Comparison of ENCODE assay signal across 21 cellular contexts in the genomic region with DNA sequence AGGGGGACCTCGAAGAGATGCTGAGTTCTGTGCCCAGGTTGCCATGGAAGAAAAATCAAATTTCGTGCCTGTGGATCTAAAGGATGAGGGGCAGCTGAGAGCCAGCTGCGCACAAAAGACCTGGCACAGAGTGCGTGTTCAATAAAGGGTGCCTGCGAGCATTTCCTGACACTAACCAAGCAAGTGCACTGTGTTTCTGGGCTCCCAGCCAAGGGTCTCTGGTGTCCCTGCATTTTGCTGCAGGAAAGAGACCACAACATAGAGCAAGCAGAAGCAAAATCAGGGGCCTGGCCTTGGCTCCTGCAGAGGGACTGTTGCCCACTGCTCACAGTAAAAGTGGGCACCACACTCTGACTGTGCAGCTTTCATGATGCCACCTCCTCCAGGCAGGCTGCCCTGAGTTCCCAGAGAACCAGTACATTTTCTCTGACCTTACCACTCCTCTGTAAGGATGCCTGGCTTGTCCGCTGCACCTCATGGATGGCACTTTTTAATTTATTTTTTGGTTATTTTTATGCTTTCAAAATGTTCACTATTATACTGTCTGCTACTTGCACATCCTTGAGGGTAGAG.
DNase-seq lines count a peak whose midpoint lies in the region; ATAC-seq and TF ChIP-seq lines count a peak whose summit lies in the region.
"Had no signal": no experiment of that assay in that cellular context is flagged by ENCODE, and none has a peak within 500 bp of the region (broad histone marks: within the 10 kb centered on the region; RNA-seq: fewer than 3 reads in every experiment).

No MANE protein-coding gene starts in this region.

- TF ChIP-seq EP300 in SK-N-SH (IDR thresholded peaks at IDR 0.05; ENCODE audit: borderline replicate concordance in 1 of 2, low read depth in 1 of 2, low read length in 1 of 2) = peak in 1 of 2 experiments; percentile 47; a peak in 1 of 4 replicates

- TF ChIP-seq CTCF in SK-N-SH (IDR thresholded peaks at IDR 0.05) = no peak

- H3K9me2 ChIP-seq in SK-N-SH = no peaks in the 10 kb centered on the region

- no peaks in the 10 kb centered on the region for H3K36me3 Mint-ChIP-seq in stimulated activated effector memory CD8-positive, alpha-beta T cell treated with anti-CD3 and anti-CD28 coated beads, Interleukin-12 subunit alpha, Interleukin-12 subunit beta, amount 100 ng/mL, for 72 hours
- H3K36me3 Mint-ChIP-seq: CD8-positive, alpha-beta memory T cell had no signal

- 14% methylated on average over 6 of the region's 6 CpGs for WGBS in SK-N-SH (ENCODE audit: low lambda C conversion rate)

- H4K20me1 ChIP-seq in SK-N-SH (ENCODE audit: insufficient read depth) = no peaks in the 10 kb centered on the region

- POLR2A ChIA-PET in SK-N-SH (lab: Yijun Ruan, JAX) = no interaction called here

- peaks cover 0 to 8% of the 10 kb centered on the region in 2 experiments; a peak in 1 of 4 replicates for H3K4me1 ChIP-seq in SK-N-SH (ENCODE audit: control insufficient read depth in 1 of 2, insufficient read depth in 2 of 2, low read depth in 1 of 2, low read length in 1 of 2)
- H3K4me1 ChIP-seq: SJCRH30 had no signal

- ATAC-seq in SK-N-SH treated with all-trans-retinoic acid at 6 μM for 48 hours = no peak
- ATAC-seq in stimulated activated effector memory CD8-positive, alpha-beta T cell treated with anti-CD3 and anti-CD28 coated beads, Interleukin-12 subunit alpha, Interleukin-12 subunit beta, amount 100 ng/mL, for 72 hours = peak; percentile 11
- no peak for ATAC-seq in GM21576 (IDR thresholded peaks at IDR 0.05; ENCODE audit: unreplicated experiment)
- ATAC-seq: GM23338, PC-3 had no signal

- no peak overlapping the region for H2AFZ ChIP-seq in SK-N-SH (ENCODE audit: low read depth)
- H2AFZ ChIP-seq: GM23338 had no signal

- H3F3A ChIP-seq in SK-N-SH (replicated peaks; ENCODE audit: insufficient read depth) = no peaks in the 10 kb centered on the region

- H3K9me3 Mint-ChIP-seq in stimulated activated effector memory CD8-positive, alpha-beta T cell treated with anti-CD3 and anti-CD28 coated beads, Interleukin-12 subunit alpha, Interleukin-12 subunit beta, amount 100 ng/mL, for 72 hours = no peaks in the 10 kb centered on the region
- H3K9me3 Mint-ChIP-seq: CD8-positive, alpha-beta memory T cell; GM23338; T-helper 2 cell treated with Interferon-gamma antibody and Interleukin-4, amounts not matched to agents 5 μg/mL and 100 μg/mL, for 36 hours had no signal

- H3K27ac ChIP-seq in SK-N-SH (ENCODE audit: low read depth in 2 of 2, low read length in 1 of 2) = peak overlapping the region in 1 of 2 experiments; percentile 45; a peak in 2 of 4 replicates
- H3K27ac ChIP-seq: KMS-11, RWPE1, SJCRH30 had no signal

- H3K4me3 Mint-ChIP-seq in stimulated activated effector memory CD8-positive, alpha-beta T cell treated with anti-CD3 and anti-CD28 coated beads, Interleukin-12 subunit alpha, Interleukin-12 subunit beta, amount 100 ng/mL, for 72 hours = no peak overlapping the region
- H3K4me3 Mint-ChIP-seq: CD8-positive, alpha-beta memory T cell; GM23338; T-helper 2 cell treated with Interferon-gamma antibody and Interleukin-4, amounts not matched to agents 5 μg/mL and 100 μg/mL, for 36 hours had no signal

- H3K4me1 Mint-ChIP-seq in stimulated activated effector memory CD8-positive, alpha-beta T cell treated with anti-CD3 and anti-CD28 coated beads, Interleukin-12 subunit alpha, Interleukin-12 subunit beta, amount 100 ng/mL, for 72 hours = no peaks in the 10 kb centered on the region
- H3K4me1 Mint-ChIP-seq: CD8-positive, alpha-beta memory T cell had no signal

- DNase-seq in SK-N-SH (peak; percentile 80), NCI-H2029 treated with DMSO at 0.1 percent for 48 hours (lab: John Stamatoyannopoulos, UW) (peak; percentile 26), RPMI8226 (peak; percentile 14), NCI-H1694 treated with DMSO at 0.1 percent for 48 hours (lab: John Stamatoyannopoulos, UW) (no peak)
- no peak for DNase-seq in stimulated activated effector memory CD8-positive, alpha-beta T cell treated with anti-CD3 and anti-CD28 coated beads, Interleukin-12 subunit alpha, Interleukin-12 subunit beta, amount 100 ng/mL, for 72 hours (ENCODE audit: low spot score in 2 of 2)
- DNase-seq in activated naive CD4-positive, alpha-beta T cell treated with Interleukin-2 at 50 U/mL for 16 hours = no peak
- DNase-seq: C1 segment of cervical spinal cord; CD8-positive, alpha-beta memory T cell; GF-D8; HCEC 1CT; NCI-H146; NCI-H2107; NCI-H82; PC-3 had no signal

- H3K79me2 ChIP-seq in SK-N-SH (ENCODE audit: insufficient read depth) = no peaks in the 10 kb centered on the region

- no peaks in the 10 kb centered on the region for H3K27me3 ChIP-seq in SK-N-SH (ENCODE audit: insufficient read depth)

- no peak overlapping the region for H3K27ac Mint-ChIP-seq in stimulated activated effector memory CD8-positive, alpha-beta T cell treated with anti-CD3 and anti-CD28 coated beads, Interleukin-12 subunit alpha, Interleukin-12 subunit beta, amount 100 ng/mL, for 72 hours
- H3K27ac Mint-ChIP-seq: GM23338; T-helper 2 cell treated with Interferon-gamma antibody and Interleukin-4, amounts not matched to agents 5 μg/mL and 100 μg/mL, for 36 hours had no signal

- no peak overlapping the region for H3K9ac ChIP-seq in SK-N-SH
- H3K9ac ChIP-seq: KMS-11 had no signal

- TF ChIP-seq RAD21 in SK-N-SH (IDR thresholded peaks at IDR 0.05; ENCODE audit: low read length) = no peak

- H3K36me3 ChIP-seq in SK-N-SH (replicated peaks in 1 of 2; ENCODE audit: control insufficient read depth in 1 of 2, insufficient read depth in 2 of 2, low read length in 1 of 2) = no peaks in the 10 kb centered on the region
- H3K36me3 ChIP-seq: SJCRH30 had no signal

- no peaks in the 10 kb centered on the region for H3K9me3 ChIP-seq in SK-N-SH
- H3K9me3 ChIP-seq: SJCRH30 had no signal

- H3K4me3 ChIP-seq in SK-N-SH (ENCODE audit: low read depth in 2 of 2, low read length in 1 of 2) = no peak overlapping the region
- H3K4me3 ChIP-seq: GM23338, SJCRH30 had no signal

- CTCF ChIA-PET in SK-N-SH (lab: Yijun Ruan, JAX) = interaction anchor here (1.0 to 4.3 kb wide), 5 partner anchors 9 to 133 kb away, joined by 3 to 21 read pairs (median 3); no protein-coding TSS in a partner anchor

- no peak overlapping the region for H3K4me2 ChIP-seq in SK-N-SH
- H3K4me2 ChIP-seq: GM23338, KMS-11 had no signal

TF ChIP-seq in SK-N-SH, 30 proteins besides CTCF, POLR2A, EP300 and RAD21:
- TF ChIP-seq RCOR1 (IDR thresholded peaks at IDR 0.05; ENCODE audit: low read length) = peak; percentile 73; the same call in 1 of the 2 replicates
- peak; percentile 76 for TF ChIP-seq FOXJ3 (CRISPR knock-in tag; IDR thresholded peaks at IDR 0.05)
- TF ChIP-seq MXI1 (IDR thresholded peaks at IDR 0.05; ENCODE audit: low read depth, low read length) = no peak
- TF ChIP-seq, protein P1, sequence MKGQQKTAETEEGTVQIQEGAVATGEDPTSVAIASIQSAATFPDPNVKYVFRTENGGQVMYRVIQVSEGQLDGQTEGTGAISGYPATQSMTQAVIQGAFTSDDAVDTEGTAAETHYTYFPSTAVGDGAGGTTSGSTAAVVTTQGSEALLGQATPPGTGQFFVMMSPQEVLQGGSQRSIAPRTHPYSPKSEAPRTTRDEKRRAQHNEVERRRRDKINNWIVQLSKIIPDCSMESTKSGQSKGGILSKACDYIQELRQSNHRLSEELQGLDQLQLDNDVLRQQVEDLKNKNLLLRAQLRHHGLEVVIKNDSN (IDR thresholded peaks at IDR 0.05; ENCODE audit: borderline replicate concordance, low read depth) = no peak

TF ChIP-seq in SK-N-SH treated with all-trans-retinoic acid at 6 μM for 48 hours, 23 proteins besides CTCF, POLR2A, EP300 and RAD21:
- TF ChIP-seq TCF4 (CRISPR knock-in tag; IDR thresholded peaks at IDR 0.05; ENCODE audit: borderline replicate concordance) = no peak
- no peak for TF ChIP-seq ISL1 (CRISPR knock-in tag; IDR thresholded peaks at IDR 0.05)
- no peak for TF ChIP-seq ZNF8 (CRISPR knock-in tag; IDR thresholded peaks at IDR 0.05)
- TF ChIP-seq ZFP30 (CRISPR knock-in tag; IDR thresholded peaks at IDR 0.05) = no peak
- no peak for TF ChIP-seq BACH2 (CRISPR knock-in tag; IDR thresholded peaks at IDR 0.05; ENCODE audit: borderline replicate concordance)
- TF ChIP-seq GLIS3 (CRISPR knock-in tag; IDR thresholded peaks at IDR 0.05) = no peak
- TF ChIP-seq ZFP3 (CRISPR knock-in tag; IDR thresholded peaks at IDR 0.05) = no peak
- TF ChIP-seq, protein P2, sequence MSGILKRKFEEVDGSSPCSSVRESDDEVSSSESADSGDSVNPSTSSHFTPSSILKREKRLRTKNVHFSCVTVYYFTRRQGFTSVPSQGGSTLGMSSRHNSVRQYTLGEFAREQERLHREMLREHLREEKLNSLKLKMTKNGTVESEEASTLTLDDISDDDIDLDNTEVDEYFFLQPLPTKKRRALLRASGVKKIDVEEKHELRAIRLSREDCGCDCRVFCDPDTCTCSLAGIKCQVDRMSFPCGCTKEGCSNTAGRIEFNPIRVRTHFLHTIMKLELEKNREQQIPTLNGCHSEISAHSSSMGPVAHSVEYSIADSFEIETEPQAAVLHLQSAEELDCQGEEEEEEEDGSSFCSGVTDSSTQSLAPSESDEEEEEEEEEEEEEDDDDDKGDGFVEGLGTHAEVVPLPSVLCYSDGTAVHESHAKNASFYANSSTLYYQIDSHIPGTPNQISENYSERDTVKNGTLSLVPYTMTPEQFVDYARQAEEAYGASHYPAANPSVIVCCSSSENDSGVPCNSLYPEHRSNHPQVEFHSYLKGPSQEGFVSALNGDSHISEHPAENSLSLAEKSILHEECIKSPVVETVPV (CRISPR knock-in tag; IDR thresholded peaks at IDR 0.05) = no peak
- TF ChIP-seq ZC3H10 (CRISPR knock-in tag; IDR thresholded peaks at IDR 0.05) = no peak
- no peak for TF ChIP-seq CSDC2 (CRISPR knock-in tag; IDR thresholded peaks at IDR 0.05)
- TF ChIP-seq, protein P3, sequence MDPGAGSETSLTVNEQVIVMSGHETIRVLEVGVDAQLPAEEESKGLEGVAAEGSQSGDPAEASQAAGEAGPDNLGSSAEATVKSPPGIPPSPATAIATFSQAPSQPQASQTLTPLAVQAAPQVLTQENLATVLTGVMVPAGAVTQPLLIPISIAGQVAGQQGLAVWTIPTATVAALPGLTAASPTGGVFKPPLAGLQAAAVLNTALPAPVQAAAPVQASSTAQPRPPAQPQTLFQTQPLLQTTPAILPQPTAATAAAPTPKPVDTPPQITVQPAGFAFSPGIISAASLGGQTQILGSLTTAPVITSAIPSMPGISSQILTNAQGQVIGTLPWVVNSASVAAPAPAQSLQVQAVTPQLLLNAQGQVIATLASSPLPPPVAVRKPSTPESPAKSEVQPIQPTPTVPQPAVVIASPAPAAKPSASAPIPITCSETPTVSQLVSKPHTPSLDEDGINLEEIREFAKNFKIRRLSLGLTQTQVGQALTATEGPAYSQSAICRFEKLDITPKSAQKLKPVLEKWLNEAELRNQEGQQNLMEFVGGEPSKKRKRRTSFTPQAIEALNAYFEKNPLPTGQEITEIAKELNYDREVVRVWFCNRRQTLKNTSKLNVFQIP (CRISPR knock-in tag; IDR thresholded peaks at IDR 0.05; ENCODE audit: borderline replicate concordance, low read depth) = no peak
- TF ChIP-seq ARNTL (CRISPR knock-in tag; IDR thresholded peaks at IDR 0.05; ENCODE audit: borderline replicate concordance, low read depth) = no peak
- TF ChIP-seq PPARA (CRISPR knock-in tag; IDR thresholded peaks at IDR 0.05; ENCODE audit: borderline replicate concordance) = no peak
TF ChIP-seq in SK-N-SH treated with all-trans-retinoic acid at 6 μM for 48 hours: peak in this region for 0.

Comparison
In these comparisons a context has a peak if more than half of its experiments do, and no peak if none do; other contexts are left out.
1. DNase-seq: peak in SK-N-SH (single experiment), NCI-H2029 treated with DMSO at 0.1 percent for 48 hours (single experiment) and RPMI8226 (single experiment); none in stimulated activated effector memory CD8-positive, alpha-beta T cell treated with anti-CD3 and anti-CD28 coated beads, Interleukin-12 subunit alpha, Interleukin-12 subunit beta, amount 100 ng/mL, for 72 hours (0 of 2), NCI-H1694 treated with DMSO at 0.1 percent for 48 hours (single experiment) and activated naive CD4-positive, alpha-beta T cell treated with Interleukin-2 at 50 U/mL for 16 hours (single experiment).